ENCODE assay signal across 1 cellular context in the genomic region with DNA sequence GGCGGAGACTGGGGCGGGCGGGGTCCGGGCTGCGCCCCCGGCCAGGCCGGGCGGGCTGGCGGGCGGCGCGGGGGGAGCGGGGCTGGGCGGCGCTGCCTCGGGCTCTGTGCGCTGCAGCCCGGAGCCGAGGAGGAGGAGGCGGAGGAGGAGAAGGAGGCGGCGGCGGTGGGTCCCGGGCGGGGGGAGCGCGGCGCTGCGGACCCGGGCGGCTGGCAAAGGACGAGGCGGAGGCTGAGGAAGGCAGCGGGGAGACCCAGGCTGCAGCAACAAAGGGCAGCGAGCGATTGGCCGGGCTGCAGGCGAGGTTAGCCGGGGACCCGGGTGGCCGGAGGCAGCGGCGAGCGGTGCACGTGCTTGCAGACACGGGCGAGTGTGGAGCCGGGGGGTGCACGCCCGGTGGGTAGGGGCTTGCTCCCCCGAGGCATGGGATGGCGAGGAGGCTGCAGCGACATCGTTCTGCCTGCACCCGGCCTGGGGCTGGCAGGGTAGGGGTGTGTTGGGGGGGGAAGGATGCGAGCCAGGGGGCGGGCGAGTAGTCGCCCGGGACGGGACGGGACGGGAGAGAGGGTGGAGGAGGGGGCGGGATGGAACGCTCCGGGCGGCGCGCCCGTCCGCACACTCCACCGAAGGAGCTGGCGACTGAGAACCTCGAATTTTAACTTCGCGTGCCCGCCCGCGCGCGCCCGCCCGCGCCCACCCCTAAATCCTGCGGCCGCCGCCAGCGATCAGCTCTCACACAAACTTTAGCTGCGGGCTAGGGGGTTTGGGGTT.
TF ChIP-seq lines count a peak whose summit lies in the region.

No MANE protein-coding gene starts in this region.

TF ChIP-seq in HepG2, 621 proteins besides CTCF, POLR2A, EP300 and RAD21 (continued from another document and continues in another):
- TF ChIP-seq NCOR1 (IDR thresholded peaks at IDR 0.05; ENCODE audit: borderline replicate concordance, low read length) (no peak), CEBPB (IDR thresholded peaks at IDR 0.05; ENCODE audit: borderline replicate concordance, low read depth, low read length) (no peak), HMG20B (CRISPR knock-in tag; conservative IDR thresholded peaks at IDR 0.05) (no peak), ETV5 (CRISPR knock-in tag; IDR thresholded peaks at IDR 0.05; ENCODE audit: borderline replicate concordance) (no peak), ZFP41 (CRISPR knock-in tag; IDR thresholded peaks at IDR 0.05; ENCODE audit: borderline replicate concordance) (no peak), ZNF766 (CRISPR knock-in tag; IDR thresholded peaks at IDR 0.05; ENCODE audit: borderline replicate concordance) (no peak; the same call in 1 of the 2 replicates), ZSCAN20 (CRISPR knock-in tag; IDR thresholded peaks at IDR 0.05; ENCODE audit: borderline replicate concordance) (peak; percentile 18; the same call in 1 of the 2 replicates), ZFP36 (IDR thresholded peaks at IDR 0.05; ENCODE audit: borderline replicate concordance, low read depth, low read length, partially characterized antibody) (no peak), ZFP36L1 (CRISPR knock-in tag; IDR thresholded peaks at IDR 0.05) (0 out of 2 replicates have a peak, but pooled peaks have one; percentile 22), GLI4 (CRISPR knock-in tag; IDR thresholded peaks at IDR 0.05; ENCODE audit: borderline replicate concordance) (no peak), ZNF354B (CRISPR knock-in tag; IDR thresholded peaks at IDR 0.05) (no peak), TP53 (CRISPR knock-in tag; conservative IDR thresholded peaks at IDR 0.05) (no peak), PRPF4 (IDR thresholded peaks at IDR 0.05; ENCODE audit: low read depth, low read length, poor library complexity, severe bottlenecking) (no peak), ADNP (CRISPR knock-in tag; IDR thresholded peaks at IDR 0.05) (no peak), SMAD9 (CRISPR knock-in tag; IDR thresholded peaks at IDR 0.05) (no peak), ZBTB3 (CRISPR knock-in tag; IDR thresholded peaks at IDR 0.05; ENCODE audit: borderline replicate concordance, low read depth) (no peak), ZNF703 (CRISPR knock-in tag; IDR thresholded peaks at IDR 0.05; ENCODE audit: borderline replicate concordance) (no peak), TAF15 (IDR thresholded peaks at IDR 0.05; ENCODE audit: low read depth, low read length, poor library complexity, severe bottlenecking) (peak; percentile 21), TBL1XR1 (IDR thresholded peaks at IDR 0.05; ENCODE audit: borderline replicate concordance, low read length, partially characterized antibody) (no peak), KLF12 (CRISPR knock-in tag; IDR thresholded peaks at IDR 0.05; ENCODE audit: borderline replicate concordance) (no peak), MEIS2 (CRISPR knock-in tag; IDR thresholded peaks at IDR 0.05) (no peak), ZNF839 (CRISPR knock-in tag; IDR thresholded peaks at IDR 0.05; ENCODE audit: borderline replicate concordance) (no peak), GABPA (IDR thresholded peaks at IDR 0.05; ENCODE audit: low read depth, low read length) (no peak), GABPA (CRISPR knock-in tag; IDR thresholded peaks at IDR 0.05; ENCODE audit: low read depth) (no peak), SMYD3 (CRISPR knock-in tag; IDR thresholded peaks at IDR 0.05) (no peak), ISX (CRISPR knock-in tag; conservative IDR thresholded peaks at IDR 0.05) (no peak), STAT5B (CRISPR knock-in tag; IDR thresholded peaks at IDR 0.05) (no peak), ZFAT (CRISPR knock-in tag; conservative IDR thresholded peaks at IDR 0.05) (no peak), EED (CRISPR knock-in tag; IDR thresholded peaks at IDR 0.05) (no peak), ZBTB8A (CRISPR knock-in tag; IDR thresholded peaks at IDR 0.05; ENCODE audit: borderline replicate concordance, low read depth) (no peak), TCF7 (IDR thresholded peaks at IDR 0.05; ENCODE audit: low read depth) (no peak), NR2C2 (CRISPR knock-in tag; IDR thresholded peaks at IDR 0.05; ENCODE audit: borderline replicate concordance) (no peak), ZNF296 (CRISPR knock-in tag; conservative IDR thresholded peaks at IDR 0.05) (0 out of 2 replicates have a peak, but pooled peaks have one; percentile 38), SIN3B (IDR thresholded peaks at IDR 0.05; ENCODE audit: low read length) (no peak), SMC3 (IDR thresholded peaks at IDR 0.05; ENCODE audit: low read length) (no peak), ERF (CRISPR knock-in tag; IDR thresholded peaks at IDR 0.05) (no peak), ZNF136 (CRISPR knock-in tag; IDR thresholded peaks at IDR 0.05; ENCODE audit: low read depth) (no peak), NR1H2 (CRISPR knock-in tag; IDR thresholded peaks at IDR 0.05; ENCODE audit: borderline replicate concordance, low read depth) (no peak), ZNF674 (CRISPR knock-in tag; IDR thresholded peaks at IDR 0.05; ENCODE audit: low read depth) (no peak), POGZ (CRISPR knock-in tag; IDR thresholded peaks at IDR 0.05) (no peak; the same call in 1 of the 2 replicates), TBX2 (CRISPR knock-in tag; IDR thresholded peaks at IDR 0.05; ENCODE audit: borderline replicate concordance) (no peak), ELF1 (CRISPR knock-in tag; IDR thresholded peaks at IDR 0.05) (no peak), NFE2L2 (IDR thresholded peaks at IDR 0.05; ENCODE audit: low read length) (no peak), ASH2L (IDR thresholded peaks at IDR 0.05; ENCODE audit: insufficient read length, low read depth, low read length) (peak; percentile 45), ZSCAN12 (CRISPR knock-in tag; IDR thresholded peaks at IDR 0.05) (no peak)
- TF ChIP-seq, protein P1, sequence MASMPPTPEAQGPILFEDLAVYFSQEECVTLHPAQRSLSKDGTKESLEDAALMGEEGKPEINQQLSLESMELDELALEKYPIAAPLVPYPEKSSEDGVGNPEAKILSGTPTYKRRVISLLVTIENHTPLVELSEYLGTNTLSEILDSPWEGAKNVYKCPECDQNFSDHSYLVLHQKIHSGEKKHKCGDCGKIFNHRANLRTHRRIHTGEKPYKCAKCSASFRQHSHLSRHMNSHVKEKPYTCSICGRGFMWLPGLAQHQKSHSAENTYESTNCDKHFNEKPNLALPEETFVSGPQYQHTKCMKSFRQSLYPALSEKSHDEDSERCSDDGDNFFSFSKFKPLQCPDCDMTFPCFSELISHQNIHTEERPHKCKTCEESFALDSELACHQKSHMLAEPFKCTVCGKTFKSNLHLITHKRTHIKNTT (CRISPR knock-in tag; IDR thresholded peaks at IDR 0.05): no peak
- TF ChIP-seq, protein P2, sequence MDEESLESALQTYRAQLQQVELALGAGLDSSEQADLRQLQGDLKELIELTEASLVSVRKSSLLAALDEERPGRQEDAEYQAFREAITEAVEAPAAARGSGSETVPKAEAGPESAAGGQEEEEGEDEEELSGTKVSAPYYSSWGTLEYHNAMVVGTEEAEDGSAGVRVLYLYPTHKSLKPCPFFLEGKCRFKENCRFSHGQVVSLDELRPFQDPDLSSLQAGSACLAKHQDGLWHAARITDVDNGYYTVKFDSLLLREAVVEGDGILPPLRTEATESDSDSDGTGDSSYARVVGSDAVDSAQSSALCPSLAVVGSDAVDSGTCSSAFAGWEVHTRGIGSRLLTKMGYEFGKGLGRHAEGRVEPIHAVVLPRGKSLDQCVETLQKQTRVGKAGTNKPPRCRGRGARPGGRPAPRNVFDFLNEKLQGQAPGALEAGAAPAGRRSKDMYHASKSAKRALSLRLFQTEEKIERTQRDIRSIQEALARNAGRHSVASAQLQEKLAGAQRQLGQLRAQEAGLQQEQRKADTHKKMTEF (CRISPR knock-in tag; IDR thresholded peaks at IDR 0.05): no peak; the same call in 1 of the 2 replicates
- TF ChIP-seq, protein P3, sequence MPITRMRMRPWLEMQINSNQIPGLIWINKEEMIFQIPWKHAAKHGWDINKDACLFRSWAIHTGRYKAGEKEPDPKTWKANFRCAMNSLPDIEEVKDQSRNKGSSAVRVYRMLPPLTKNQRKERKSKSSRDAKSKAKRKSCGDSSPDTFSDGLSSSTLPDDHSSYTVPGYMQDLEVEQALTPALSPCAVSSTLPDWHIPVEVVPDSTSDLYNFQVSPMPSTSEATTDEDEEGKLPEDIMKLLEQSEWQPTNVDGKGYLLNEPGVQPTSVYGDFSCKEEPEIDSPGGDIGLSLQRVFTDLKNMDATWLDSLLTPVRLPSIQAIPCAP (CRISPR knock-in tag; IDR thresholded peaks at IDR 0.05; ENCODE audit: low read depth): no peak
- TF ChIP-seq, protein P4, sequence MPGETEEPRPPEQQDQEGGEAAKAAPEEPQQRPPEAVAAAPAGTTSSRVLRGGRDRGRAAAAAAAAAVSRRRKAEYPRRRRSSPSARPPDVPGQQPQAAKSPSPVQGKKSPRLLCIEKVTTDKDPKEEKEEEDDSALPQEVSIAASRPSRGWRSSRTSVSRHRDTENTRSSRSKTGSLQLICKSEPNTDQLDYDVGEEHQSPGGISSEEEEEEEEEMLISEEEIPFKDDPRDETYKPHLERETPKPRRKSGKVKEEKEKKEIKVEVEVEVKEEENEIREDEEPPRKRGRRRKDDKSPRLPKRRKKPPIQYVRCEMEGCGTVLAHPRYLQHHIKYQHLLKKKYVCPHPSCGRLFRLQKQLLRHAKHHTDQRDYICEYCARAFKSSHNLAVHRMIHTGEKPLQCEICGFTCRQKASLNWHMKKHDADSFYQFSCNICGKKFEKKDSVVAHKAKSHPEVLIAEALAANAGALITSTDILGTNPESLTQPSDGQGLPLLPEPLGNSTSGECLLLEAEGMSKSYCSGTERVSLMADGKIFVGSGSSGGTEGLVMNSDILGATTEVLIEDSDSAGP (CRISPR knock-in tag; IDR thresholded peaks at IDR 0.05; ENCODE audit: borderline replicate concordance): no peak; the same call in 1 of the 2 replicates
- TF ChIP-seq, protein P5, sequence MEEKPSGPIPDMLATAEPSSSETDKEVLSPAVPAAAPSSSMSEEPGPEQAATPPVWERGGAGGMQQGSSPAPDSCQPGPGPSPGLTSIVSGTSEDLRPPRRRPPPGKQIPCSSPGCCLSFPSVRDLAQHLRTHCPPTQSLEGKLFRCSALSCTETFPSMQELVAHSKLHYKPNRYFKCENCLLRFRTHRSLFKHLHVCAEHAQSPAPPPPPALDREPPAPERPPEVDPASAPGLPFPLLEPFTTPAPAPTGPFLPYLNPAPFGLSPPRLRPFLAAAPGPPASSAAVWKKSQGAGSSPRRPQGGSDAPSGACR (CRISPR knock-in tag; IDR thresholded peaks at IDR 0.05): 0 out of 2 replicates have a peak, but pooled peaks have one; percentile 21
- TF ChIP-seq, protein P6, sequence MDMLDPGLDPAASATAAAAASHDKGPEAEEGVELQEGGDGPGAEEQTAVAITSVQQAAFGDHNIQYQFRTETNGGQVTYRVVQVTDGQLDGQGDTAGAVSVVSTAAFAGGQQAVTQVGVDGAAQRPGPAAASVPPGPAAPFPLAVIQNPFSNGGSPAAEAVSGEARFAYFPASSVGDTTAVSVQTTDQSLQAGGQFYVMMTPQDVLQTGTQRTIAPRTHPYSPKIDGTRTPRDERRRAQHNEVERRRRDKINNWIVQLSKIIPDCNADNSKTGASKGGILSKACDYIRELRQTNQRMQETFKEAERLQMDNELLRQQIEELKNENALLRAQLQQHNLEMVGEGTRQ (IDR thresholded peaks at IDR 0.05; ENCODE audit: low read depth, low read length): no peak
- TF ChIP-seq, protein P6 (CRISPR knock-in tag; IDR thresholded peaks at IDR 0.05; ENCODE audit: borderline replicate concordance): no peak
- TF ChIP-seq, protein P7, sequence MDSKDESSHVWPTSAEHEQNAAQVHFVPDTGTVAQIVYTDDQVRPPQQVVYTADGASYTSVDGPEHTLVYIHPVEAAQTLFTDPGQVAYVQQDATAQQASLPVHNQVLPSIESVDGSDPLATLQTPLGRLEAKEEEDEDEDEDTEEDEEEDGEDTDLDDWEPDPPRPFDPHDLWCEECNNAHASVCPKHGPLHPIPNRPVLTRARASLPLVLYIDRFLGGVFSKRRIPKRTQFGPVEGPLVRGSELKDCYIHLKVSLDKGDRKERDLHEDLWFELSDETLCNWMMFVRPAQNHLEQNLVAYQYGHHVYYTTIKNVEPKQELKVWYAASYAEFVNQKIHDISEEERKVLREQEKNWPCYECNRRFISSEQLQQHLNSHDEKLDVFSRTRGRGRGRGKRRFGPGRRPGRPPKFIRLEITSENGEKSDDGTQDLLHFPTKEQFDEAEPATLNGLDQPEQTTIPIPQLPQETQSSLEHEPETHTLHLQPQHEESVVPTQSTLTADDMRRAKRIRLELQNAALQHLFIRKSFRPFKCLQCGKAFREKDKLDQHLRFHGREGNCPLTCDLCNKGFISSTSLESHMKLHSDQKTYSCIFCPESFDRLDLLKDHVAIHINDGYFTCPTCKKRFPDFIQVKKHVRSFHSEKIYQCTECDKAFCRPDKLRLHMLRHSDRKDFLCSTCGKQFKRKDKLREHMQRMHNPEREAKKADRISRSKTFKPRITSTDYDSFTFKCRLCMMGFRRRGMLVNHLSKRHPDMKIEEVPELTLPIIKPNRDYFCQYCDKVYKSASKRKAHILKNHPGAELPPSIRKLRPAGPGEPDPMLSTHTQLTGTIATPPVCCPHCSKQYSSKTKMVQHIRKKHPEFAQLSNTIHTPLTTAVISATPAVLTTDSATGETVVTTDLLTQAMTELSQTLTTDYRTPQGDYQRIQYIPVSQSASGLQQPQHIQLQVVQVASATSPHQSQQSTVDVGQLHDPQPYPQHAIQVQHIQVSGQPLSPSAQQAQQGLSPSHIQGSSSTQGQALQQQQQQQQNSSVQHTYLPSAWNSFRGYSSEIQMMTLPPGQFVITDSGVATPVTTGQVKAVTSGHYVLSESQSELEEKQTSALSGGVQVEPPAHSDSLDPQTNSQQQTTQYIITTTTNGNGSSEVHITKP (CRISPR knock-in tag; IDR thresholded peaks at IDR 0.05; ENCODE audit: low read depth): no peak
- TF ChIP-seq, protein P8, sequence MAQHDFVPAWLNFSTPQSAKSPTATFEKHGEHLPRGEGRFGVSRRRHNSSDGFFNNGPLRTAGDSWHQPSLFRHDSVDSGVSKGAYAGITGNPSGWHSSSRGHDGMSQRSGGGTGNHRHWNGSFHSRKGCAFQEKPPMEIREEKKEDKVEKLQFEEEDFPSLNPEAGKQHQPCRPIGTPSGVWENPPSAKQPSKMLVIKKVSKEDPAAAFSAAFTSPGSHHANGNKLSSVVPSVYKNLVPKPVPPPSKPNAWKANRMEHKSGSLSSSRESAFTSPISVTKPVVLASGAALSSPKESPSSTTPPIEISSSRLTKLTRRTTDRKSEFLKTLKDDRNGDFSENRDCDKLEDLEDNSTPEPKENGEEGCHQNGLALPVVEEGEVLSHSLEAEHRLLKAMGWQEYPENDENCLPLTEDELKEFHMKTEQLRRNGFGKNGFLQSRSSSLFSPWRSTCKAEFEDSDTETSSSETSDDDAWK (CRISPR knock-in tag; IDR thresholded peaks at IDR 0.05): no peak
